Comparison of ENCODE assay signal across 13 cellular contexts in genomic region chr5:115455241-115455640, GRCh38.
DNase-seq lines count a peak whose midpoint lies in the region; ATAC-seq and TF ChIP-seq lines count a peak whose summit lies in the region.
"Had no signal": no experiment of that assay in that cellular context is flagged by ENCODE, and none has a peak within 500 bp of the region (broad histone marks: within the 10 kb centered on the region; RNA-seq: fewer than 3 reads in every experiment).

No MANE protein-coding gene starts in this region.

- no peaks in the 10 kb centered on the region for H3K36me3 Mint-ChIP-seq in activated T-helper 2 cell treated with anti-CD3 and anti-CD28 coated beads, Interferon-gamma antibody, Interleukin-2, Interleukin-4, amounts not matched to agents 10 μg/mL and 5 μg/mL and 100 μg/mL, durations not matched to agents 14 hours and 24 hours and 36 hours (ENCODE audit: low read depth)
- H3K36me3 Mint-ChIP-seq in activated CD4-positive, alpha-beta memory T cell treated with anti-CD3 and anti-CD28 coated beads for 36 hours, result no peaks in the 10 kb centered on the region
- H3K36me3 Mint-ChIP-seq: CD8-positive, alpha-beta memory T cell had no signal

- intact Hi-C loops in activated T-helper 2 cell treated with anti-CD3 and anti-CD28 coated beads, Interferon-gamma antibody, Interleukin-2, Interleukin-4, amounts not matched to agents 10 μg/mL and 5 μg/mL and 100 μg/mL, durations not matched to agents 14 hours and 24 hours and 36 hours (cut with micrococcal nuclease), result no loop called here
- intact Hi-C loops in activated CD4-positive, alpha-beta memory T cell treated with anti-CD3 and anti-CD28 coated beads for 36 hours (cut with micrococcal nuclease), result no loop called here

- no peaks in the 10 kb centered on the region for H3K36me3 ChIP-seq in osteoblast (ENCODE audit: insufficient read depth, low read length)
- H3K36me3 ChIP-seq: pancreas had no signal

- peak overlapping the region; percentile 41 for H3K27ac ChIP-seq in osteoblast (ENCODE audit: low read depth, low read length)
- H3K27ac ChIP-seq: pancreas had no signal

- POLR2A ChIA-PET in activated CD4-positive, alpha-beta memory T cell treated with anti-CD3 and anti-CD28 coated beads for 36 hours (lab: Charles Lee), result no interaction called here

- CTCF ChIA-PET in activated CD4-positive, alpha-beta memory T cell treated with anti-CD3 and anti-CD28 coated beads for 36 hours (lab: Charles Lee), result no interaction called here

- H3K4me1 Mint-ChIP-seq in activated T-helper 2 cell treated with anti-CD3 and anti-CD28 coated beads, Interferon-gamma antibody, Interleukin-2, Interleukin-4, amounts not matched to agents 10 μg/mL and 5 μg/mL and 100 μg/mL, durations not matched to agents 14 hours and 24 hours and 36 hours (ENCODE audit: low read depth), result no peaks in the 10 kb centered on the region
- no peaks in the 10 kb centered on the region for H3K4me1 Mint-ChIP-seq in activated CD4-positive, alpha-beta memory T cell treated with anti-CD3 and anti-CD28 coated beads for 36 hours (ENCODE audit: low read depth)
- H3K4me1 Mint-ChIP-seq: CD8-positive, alpha-beta memory T cell had no signal

- H3K4me3 ChIP-seq in osteoblast (ENCODE audit: insufficient read depth, low read length), result no peak overlapping the region
- H3K4me3 ChIP-seq: pancreas had no signal

- no peak overlapping the region for H3K4me3 Mint-ChIP-seq in activated T-helper 2 cell treated with anti-CD3 and anti-CD28 coated beads, Interferon-gamma antibody, Interleukin-2, Interleukin-4, amounts not matched to agents 10 μg/mL and 5 μg/mL and 100 μg/mL, durations not matched to agents 14 hours and 24 hours and 36 hours (ENCODE audit: low read depth)
- no peak overlapping the region for H3K4me3 Mint-ChIP-seq in activated CD4-positive, alpha-beta memory T cell treated with anti-CD3 and anti-CD28 coated beads for 36 hours
- H3K4me3 Mint-ChIP-seq: activated T-cell treated with anti-CD3 and anti-CD28 coated beads, Interleukin-2, amount 50 U/mL, for 4 hours; CD8-positive, alpha-beta memory T cell; T-helper 1 cell treated with Interleukin-12 subunit alpha and Interleukin-12 subunit beta and Interleukin-4 antibody, amounts not matched to agents 30 μg/mL and 1 μg/mL, for 36 hours had no signal

- ATAC-seq in HG03378 (IDR thresholded peaks at IDR 0.05; ENCODE audit: unreplicated experiment), result no peak
- ATAC-seq: activated T-cell treated with anti-CD3 and anti-CD28 coated beads, Interleukin-2, amount 50 U/mL, for 4 hours had no signal

- DNase-seq in EH (ENCODE audit: low read depth) (peak; percentile 83), RPMI7951 (ENCODE audit: low read depth) (peak; percentile 77), fibroblast of peridontal ligament (ENCODE audit: extremely low read depth) (peak; percentile 55), osteoblast (ENCODE audit: insufficient read length, low spot score, missing footprints) (peak; percentile 44)
- DNase-seq in activated CD8-positive, alpha-beta memory T cell treated with anti-CD3 and anti-CD28 coated beads, Interleukin-2, amount 50 U/mL, for 4 hours, result no peak
- DNase-seq in activated T-helper 2 cell treated with anti-CD3 and anti-CD28 coated beads, Interferon-gamma antibody, Interleukin-2, Interleukin-4, amounts not matched to agents 10 μg/mL and 5 μg/mL and 100 μg/mL, durations not matched to agents 14 hours and 24 hours and 36 hours (ENCODE audit: low spot score), result no peak
- no peak for DNase-seq in activated CD4-positive, alpha-beta memory T cell treated with anti-CD3 and anti-CD28 coated beads for 36 hours
- DNase-seq: activated T-cell treated with anti-CD3 and anti-CD28 coated beads, Interleukin-2, amount 50 U/mL, for 4 hours; CD8-positive, alpha-beta memory T cell; NCI-H524 had no signal

- peaks cover 11% of the 10 kb centered on the region for H3K27me3 Mint-ChIP-seq in activated T-helper 2 cell treated with anti-CD3 and anti-CD28 coated beads, Interferon-gamma antibody, Interleukin-2, Interleukin-4, amounts not matched to agents 10 μg/mL and 5 μg/mL and 100 μg/mL, durations not matched to agents 14 hours and 24 hours and 36 hours (ENCODE audit: low read depth)
- H3K27me3 Mint-ChIP-seq in activated CD4-positive, alpha-beta memory T cell treated with anti-CD3 and anti-CD28 coated beads for 36 hours, result peaks cover 6% of the 10 kb centered on the region

- peaks cover 66% of the 10 kb centered on the region for H3K4me1 ChIP-seq in osteoblast (ENCODE audit: insufficient read depth, low read length)

- H2AFZ ChIP-seq in osteoblast (ENCODE audit: low read length), result peak overlapping the region; percentile 42

- H3K4me2 ChIP-seq in osteoblast (ENCODE audit: insufficient read depth, low read length), result peak overlapping the region; percentile 6

- no peaks in the 10 kb centered on the region for H3K9me3 Mint-ChIP-seq in activated T-helper 2 cell treated with anti-CD3 and anti-CD28 coated beads, Interferon-gamma antibody, Interleukin-2, Interleukin-4, amounts not matched to agents 10 μg/mL and 5 μg/mL and 100 μg/mL, durations not matched to agents 14 hours and 24 hours and 36 hours
- H3K9me3 Mint-ChIP-seq in activated CD4-positive, alpha-beta memory T cell treated with anti-CD3 and anti-CD28 coated beads for 36 hours, result no peaks in the 10 kb centered on the region
- H3K9me3 Mint-ChIP-seq: activated T-cell treated with anti-CD3 and anti-CD28 coated beads, Interleukin-2, amount 50 U/mL, for 4 hours; CD8-positive, alpha-beta memory T cell; T-helper 1 cell treated with Interleukin-12 subunit alpha and Interleukin-12 subunit beta and Interleukin-4 antibody, amounts not matched to agents 30 μg/mL and 1 μg/mL, for 36 hours had no signal

- no peak overlapping the region for H3K27ac Mint-ChIP-seq in activated T-helper 2 cell treated with anti-CD3 and anti-CD28 coated beads, Interferon-gamma antibody, Interleukin-2, Interleukin-4, amounts not matched to agents 10 μg/mL and 5 μg/mL and 100 μg/mL, durations not matched to agents 14 hours and 24 hours and 36 hours
- no peak overlapping the region for H3K27ac Mint-ChIP-seq in activated CD4-positive, alpha-beta memory T cell treated with anti-CD3 and anti-CD28 coated beads for 36 hours
- H3K27ac Mint-ChIP-seq: CD8-positive, alpha-beta memory T cell; T-helper 1 cell treated with Interleukin-12 subunit alpha and Interleukin-12 subunit beta and Interleukin-4 antibody, amounts not matched to agents 30 μg/mL and 1 μg/mL, for 36 hours had no signal

- no peaks in the 10 kb centered on the region for H3K79me2 ChIP-seq in osteoblast (ENCODE audit: insufficient read depth, low read length)

- no peaks in the 10 kb centered on the region for H3K9me3 ChIP-seq in osteoblast (ENCODE audit: low read depth, low read length)
- H3K9me3 ChIP-seq: pancreas had no signal

- TF ChIP-seq CTCF in osteoblast (IDR thresholded peaks at IDR 0.05; ENCODE audit: extremely low read depth, low read depth, low read length), result no peak

- H4K20me1 ChIP-seq in osteoblast (ENCODE audit: insufficient read depth, low read length), result no peaks in the 10 kb centered on the region

- H3K27me3 ChIP-seq in osteoblast (ENCODE audit: insufficient read depth, low read length), result no peaks in the 10 kb centered on the region
- H3K27me3 ChIP-seq: pancreas had no signal

Comparison
In these comparisons a context has a peak if more than half of its experiments do, and no peak if none do; other contexts are left out.
1. DNase-seq: peak in EH (single experiment), RPMI7951 (single experiment), fibroblast of peridontal ligament (single experiment) and osteoblast (single experiment); none in activated CD8-positive, alpha-beta memory T cell treated with anti-CD3 and anti-CD28 coated beads, Interleukin-2, amount 50 U/mL, for 4 hours (single experiment), activated T-helper 2 cell treated with anti-CD3 and anti-CD28 coated beads, Interferon-gamma antibody, Interleukin-2, Interleukin-4, amounts not matched to agents 10 μg/mL and 5 μg/mL and 100 μg/mL, durations not matched to agents 14 hours and 24 hours and 36 hours (single experiment) and activated CD4-positive, alpha-beta memory T cell treated with anti-CD3 and anti-CD28 coated beads for 36 hours (single experiment).